ENCODE assay signal across 11 cellular contexts in the genomic region with DNA sequence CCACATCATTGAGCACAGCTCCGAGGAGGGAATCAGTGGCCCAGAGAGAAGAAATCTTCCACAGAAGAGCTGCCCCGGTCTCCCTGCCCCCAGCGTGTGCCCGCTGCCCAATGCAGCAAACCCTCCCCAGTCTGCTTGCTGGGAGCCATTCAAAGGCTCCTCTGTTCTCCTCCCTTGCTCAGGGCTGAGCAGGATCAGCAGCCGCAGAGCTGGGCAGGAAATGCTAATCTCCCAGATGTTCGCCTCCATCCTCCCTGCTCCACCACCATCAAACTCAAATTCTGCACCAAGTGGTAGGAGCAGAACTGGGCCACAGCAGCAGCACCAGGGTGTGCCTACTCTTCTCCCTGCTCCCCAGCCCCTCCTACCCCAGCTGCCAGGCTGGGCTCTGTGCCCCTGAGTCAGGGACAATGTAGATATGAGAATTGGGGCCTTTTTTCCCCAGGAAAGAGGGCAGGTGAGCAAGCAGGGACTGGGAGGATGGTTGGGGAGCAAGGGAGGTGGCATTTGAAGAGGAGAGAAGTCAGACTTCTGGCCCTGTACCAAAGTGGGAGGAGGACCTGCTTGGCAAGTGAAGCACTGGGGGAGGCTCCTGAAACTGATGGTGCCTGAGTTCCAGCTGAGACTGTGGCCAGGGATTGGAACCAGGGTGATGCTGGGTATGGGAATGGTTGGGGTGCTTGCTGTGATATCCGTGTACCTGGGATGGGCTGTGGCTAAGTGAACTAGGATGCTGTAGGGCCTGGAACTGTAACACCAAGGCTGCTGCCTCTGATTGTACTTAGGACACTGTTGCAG. TPM values are rescaled to one million over a fixed set of nuclear protein-coding genes. Genes with fewer than 3 reads are reported as not detected.
DNase-seq lines count a peak whose midpoint lies in the region; ATAC-seq, FAIRE-seq and TF ChIP-seq lines count a peak whose summit lies in the region.
"Had no signal": no experiment of that assay in that cellular context is flagged by ENCODE, and none has a peak within 500 bp of the region (broad histone marks: within the 10 kb centered on the region; RNA-seq: fewer than 3 reads in every experiment).

No MANE protein-coding gene starts in this region.

- ATAC-seq in HG02678 (IDR thresholded peaks at IDR 0.05; ENCODE audit: unreplicated experiment) = no peak

- peaks cover 0 to 11% of the 10 kb centered on the region in 2 donors for H3K4me1 ChIP-seq in breast epithelium

- no TSS peak for BruUV-seq in MCF 10A (replicated peaks; lab: Mats Ljungman, UMichigan)

- POLR2A ChIA-PET in MCF 10A (lab: Yijun Ruan, JAX) = interaction anchor here (0.7 to 7.0 kb wide), 8 partner anchors 30 to 187 kb away, joined by 3 to 68 read pairs (median 6); a partner anchor contains a TSS

- H3K4me3 Mint-ChIP-seq in MCF 10A (ENCODE audit: unreplicated experiment) = no peak overlapping the region
- H3K4me3 Mint-ChIP-seq: activated CD8-positive, alpha-beta T cell treated with anti-CD3 and anti-CD28 coated beads for 36 hours had no signal

- H3K9me3 ChIP-seq in breast epithelium = no peaks in the 10 kb centered on the region
- H3K9me3 ChIP-seq: ascending aorta had no signal

- peaks cover 67% of the 10 kb centered on the region for H3K27me3 Mint-ChIP-seq in MCF 10A (ENCODE audit: insufficient read depth, unreplicated experiment)

- H3K4me3 ChIP-seq in breast epithelium (no peak overlapping the region), bronchial epithelial cell (ENCODE audit: low read depth, low read length) (no peak overlapping the region)

- no peaks in the 10 kb centered on the region for H3K9me3 Mint-ChIP-seq in MCF 10A (ENCODE audit: unreplicated experiment)
- H3K9me3 Mint-ChIP-seq: activated CD8-positive, alpha-beta T cell treated with anti-CD3 and anti-CD28 coated beads for 36 hours had no signal

- H3K4me1 Mint-ChIP-seq in MCF 10A (ENCODE audit: insufficient read depth, unreplicated experiment) = peaks cover 30% of the 10 kb centered on the region

- H3K36me3 Mint-ChIP-seq in MCF 10A (ENCODE audit: insufficient read depth, unreplicated experiment) = no peaks in the 10 kb centered on the region

- H3K27ac ChIP-seq in breast epithelium = peak overlapping the region; percentile 71 to 91
- H3K27ac ChIP-seq in temporal lobe (ENCODE audit: low read depth, low read length) = peak overlapping the region; percentile 93
- H3K27ac ChIP-seq: ascending aorta had no signal

- peaks cover 5 to 18% of the 10 kb centered on the region in 2 donors for H3K27me3 ChIP-seq in breast epithelium
- H3K27me3 ChIP-seq in bronchial epithelial cell (ENCODE audit: control insufficient read depth, insufficient read depth, low read length) = peaks cover 8% of the 10 kb centered on the region

- TF ChIP-seq POLR2A in breast epithelium (IDR thresholded peaks at IDR 0.05) = no peak

- H3K36me3 ChIP-seq in breast epithelium = no peaks in the 10 kb centered on the region
- H3K36me3 ChIP-seq in bronchial epithelial cell (ENCODE audit: control insufficient read depth, insufficient read depth, low read length) = no peaks in the 10 kb centered on the region
- H3K36me3 ChIP-seq: ascending aorta had no signal

- CTCF ChIA-PET in MCF 10A (lab: Yijun Ruan, JAX) = interaction anchor here (0.6 to 20.1 kb wide), 67 partner anchors 9 to 1517 kb away, joined by 3 to 677 read pairs (median 5); a partner anchor contains a TSS

- intact Hi-C loops in breast epithelium (cut with DNase I; ENCODE audit: low total_unique reads) (loop anchor here (5.0 kb wide), 1 partner anchor 178 kb away; no protein-coding TSS in a partner anchor), MCF 10A (cut with micrococcal nuclease) (loop anchor here (1.0 to 2.0 kb wide), 7 partner anchors 31 to 287 kb away; no protein-coding TSS in a partner anchor)

- no peak for DNase-seq in breast epithelium (ENCODE audit: low spot score in 2 of 2)
- no peak for DNase-seq in MCF 10A (ENCODE audit: unreplicated experiment)
- no peak for DNase-seq in bronchial epithelial cell (ENCODE audit: low read depth)
- peak; percentile 73 for DNase-seq in mesenteric fat pad (ENCODE audit: low spot score)
- DNase-seq in activated naive CD4-positive, alpha-beta T cell (lab: John Stamatoyannopoulos, UW) = no peak
- DNase-seq in SHP77 (lab: John Stamatoyannopoulos, UW) = no peak
- DNase-seq: activated CD8-positive, alpha-beta T cell treated with anti-CD3 and anti-CD28 coated beads for 36 hours had no signal

- FAIRE-seq in bronchial epithelial cell (lab: Jason Lieb, UNC) = peak; percentile 98

- TF ChIP-seq CTCF in breast epithelium (IDR thresholded peaks at IDR 0.05) = no peak
- TF ChIP-seq CTCF in MCF 10A (IDR thresholded peaks at IDR 0.05; ENCODE audit: unreplicated experiment) = no peak
- no peak for TF ChIP-seq CTCF in bronchial epithelial cell (IDR thresholded peaks at IDR 0.05; ENCODE audit: insufficient read depth, low read length, severe bottlenecking)

- H3K27ac Mint-ChIP-seq in MCF 10A (ENCODE audit: low read depth, unreplicated experiment) = no peak overlapping the region
- H3K27ac Mint-ChIP-seq: activated CD8-positive, alpha-beta T cell treated with anti-CD3 and anti-CD28 coated beads for 36 hours had no signal

RNA-seq across cellular contexts. Expression of a gene that starts 1.9 kb away (rescaled TPM):
- total RNA-seq in breast epithelium (10 to 100 TPM; 28.3 to 72.7 (median 65.9) TPM), MCF 10A (2022) (9.9 and 15.7 TPM in 2 replicates), bronchial epithelial cell (85.3 and 140 TPM in 2 replicates), mesenteric fat pad (43.8 TPM), temporal lobe (49.2 TPM)
- total RNA-seq: LHCN-M2 had no signal

RNA-seq across cellular contexts. Expression of a gene that starts 43.5 kb away (rescaled TPM):
- total RNA-seq in breast epithelium = 10 to 100 TPM; 74.6 to 95.1 (median 76.7) TPM
- total RNA-seq in MCF 10A (2022) = 88.1 and 91.3 TPM in 2 replicates
- 14.0 and 19.2 TPM in 2 replicates for total RNA-seq in bronchial epithelial cell
- total RNA-seq in mesenteric fat pad = 74.0 TPM
- 34.4 TPM for total RNA-seq in temporal lobe
